Comparison of ENCODE assay signal across 9 cellular contexts in the genomic region with DNA sequence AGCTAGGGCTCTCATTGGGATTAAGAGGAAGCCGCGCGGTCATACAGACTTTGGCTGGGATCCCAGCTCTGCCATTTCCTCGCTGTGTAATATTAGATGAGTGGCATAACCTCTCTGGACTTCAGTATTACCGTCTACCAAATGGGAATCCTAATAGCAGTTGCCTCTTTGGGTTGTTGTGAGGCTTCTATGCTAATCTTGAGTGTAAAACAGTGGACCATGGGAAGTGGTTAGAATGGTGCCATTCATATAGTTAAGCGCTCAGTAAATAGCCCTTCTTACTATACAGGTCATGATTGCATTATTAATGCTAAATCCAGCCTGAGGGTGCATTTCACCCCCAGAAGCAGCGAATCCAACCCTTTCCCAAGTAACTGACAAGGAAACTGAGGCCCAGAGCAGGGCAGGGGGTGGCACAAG. TPM values are rescaled to one million over a fixed set of nuclear protein-coding genes. Genes with fewer than 3 reads are reported as not detected.
DNase-seq lines count a peak whose midpoint lies in the region; ATAC-seq and TF ChIP-seq lines count a peak whose summit lies in the region.
"Had no signal": no experiment of that assay in that cellular context is flagged by ENCODE, and none has a peak within 500 bp of the region (broad histone marks: within the 10 kb centered on the region; RNA-seq: fewer than 3 reads in every experiment).

No MANE protein-coding gene starts in this region.

- BruUV-seq in mammary epithelial cell (replicated peaks; lab: Mats Ljungman, UMichigan), result no TSS peak

- no peak for ATAC-seq in stimulated activated naive CD8-positive, alpha-beta T cell treated with anti-CD3 and anti-CD28 coated beads, Interleukin-15, Interleukin-2, amounts not matched to agents 100 U/mL and 50 U/mL, for 24 hours
- ATAC-seq in HG03354 (IDR thresholded peaks at IDR 0.05; ENCODE audit: poor library complexity, severe bottlenecking, unreplicated experiment), result no peak

- no peaks in the 10 kb centered on the region for H3K27me3 ChIP-seq in mammary epithelial cell (ENCODE audit: insufficient read depth, low read length)
- no peaks in the 10 kb centered on the region for H3K27me3 ChIP-seq in mononuclear cell (ENCODE audit: insufficient read depth, low read length)

- H3K36me3 Mint-ChIP-seq in stimulated activated naive CD8-positive, alpha-beta T cell treated with anti-CD3 and anti-CD28 coated beads, Interleukin-15, Interleukin-2, amounts not matched to agents 100 ng/mL and 50 ng/mL, for 24 hours (ENCODE audit: low read depth), result peaks cover 12% of the 10 kb centered on the region

- H3K9ac ChIP-seq in mammary epithelial cell (ENCODE audit: insufficient read depth, low read length), result peak overlapping the region; percentile 93

- H3K4me3 Mint-ChIP-seq in stimulated activated naive CD8-positive, alpha-beta T cell treated with anti-CD3 and anti-CD28 coated beads, Interleukin-15, Interleukin-2, amounts not matched to agents 100 ng/mL and 50 ng/mL, for 24 hours, result peak overlapping the region; percentile 94

- DNase-seq in stimulated activated naive CD8-positive, alpha-beta T cell treated with anti-CD3 and anti-CD28 coated beads, Interleukin-15, Interleukin-2, amounts not matched to agents 100 U/mL and 50 U/mL, for 24 hours, result no peak
- DNase-seq in mammary epithelial cell (no peak), cerebellar cortex (ENCODE audit: low spot score) (no peak), GM13976 (ENCODE audit: low spot score) (no peak), DMS79 treated with DMSO at 0.1 percent for 48 hours (lab: John Stamatoyannopoulos, UW) (no peak)

- CTCF ChIA-PET in mammary epithelial cell (lab: Charles Lee; ENCODE audit: low non-redundant PET), result no interaction called here

- peak overlapping the region; percentile 95 for H3K27ac Mint-ChIP-seq in stimulated activated naive CD8-positive, alpha-beta T cell treated with anti-CD3 and anti-CD28 coated beads, Interleukin-15, Interleukin-2, amounts not matched to agents 100 ng/mL and 50 ng/mL, for 24 hours

- no peaks in the 10 kb centered on the region for H3K36me3 ChIP-seq in mammary epithelial cell (ENCODE audit: insufficient read depth, low read length)

- peak overlapping the region; percentile 81 for H2AFZ ChIP-seq in mammary epithelial cell (ENCODE audit: low read depth, low read length)

- H3K9me3 Mint-ChIP-seq in stimulated activated naive CD8-positive, alpha-beta T cell treated with anti-CD3 and anti-CD28 coated beads, Interleukin-15, Interleukin-2, amounts not matched to agents 100 ng/mL and 50 ng/mL, for 24 hours, result no peaks in the 10 kb centered on the region

- peaks cover 25% of the 10 kb centered on the region for H3K4me1 Mint-ChIP-seq in stimulated activated naive CD8-positive, alpha-beta T cell treated with anti-CD3 and anti-CD28 coated beads, Interleukin-15, Interleukin-2, amounts not matched to agents 100 ng/mL and 50 ng/mL, for 24 hours (ENCODE audit: low read depth)

- dilution Hi-C loops in mammary epithelial cell (cut with HindIII; ENCODE audit: low sequenced_read_pairs), result no loop called here

- WGBS in mammary epithelial cell (ENCODE audit: low coverage, missing lambda C conversion rate), result 33% methylated on average over 6 of the region's 7 CpGs

- H3K4me3 ChIP-seq in mammary epithelial cell (replicated peaks in 1 of 3; ENCODE audit: insufficient read depth in 1 of 3, low read depth in 2 of 3, low read length in 3 of 3), result peak overlapping the region; percentile 35 to 47 (median 46)
- H3K4me3 ChIP-seq in mononuclear cell (ENCODE audit: low read length), result peak overlapping the region; percentile 87

- no peak for TF ChIP-seq CTCF in mammary epithelial cell (conservative IDR thresholded peaks at IDR 0.05 in 1 of 2, IDR thresholded peaks at IDR 0.05 in 1 of 2; ENCODE audit: extremely low read depth in 1 of 2, insufficient read depth in 1 of 2, low read depth in 1 of 2, low read length in 2 of 2)
- no peak for TF ChIP-seq CTCF in GM13976 (IDR thresholded peaks at IDR 0.05; ENCODE audit: borderline replicate concordance, control extremely low read depth, extremely low read depth, insufficient read depth, missing control alignments)

- in situ Hi-C loops in mammary epithelial cell (cut with MboI; ENCODE audit: low sequenced_read_pairs in 2 of 2) (no loop called here), GM13976 (cut with MboI; ENCODE audit: low sequenced_read_pairs, unreplicated experiment) (no loop called here)

- no peaks in the 10 kb centered on the region for H4K20me1 ChIP-seq in mammary epithelial cell (ENCODE audit: insufficient read depth, low read length)

- peaks cover 22% of the 10 kb centered on the region for H3K4me1 ChIP-seq in mammary epithelial cell (ENCODE audit: insufficient read depth, low read length)
- peaks cover 14% of the 10 kb centered on the region for H3K4me1 ChIP-seq in mononuclear cell (ENCODE audit: insufficient read depth, low read length)

- H3K27me3 Mint-ChIP-seq in stimulated activated naive CD8-positive, alpha-beta T cell treated with anti-CD3 and anti-CD28 coated beads, Interleukin-15, Interleukin-2, amounts not matched to agents 100 ng/mL and 50 ng/mL, for 24 hours, result peaks cover 18% of the 10 kb centered on the region

- H3K79me2 ChIP-seq in mammary epithelial cell (ENCODE audit: insufficient read depth, low read length), result peaks cover 28% of the 10 kb centered on the region

- peak overlapping the region; percentile 98 for H3K27ac ChIP-seq in mammary epithelial cell (ENCODE audit: insufficient read depth, low read depth, low read length)

- peak overlapping the region; percentile 56 for H3K4me2 ChIP-seq in mammary epithelial cell (ENCODE audit: insufficient read depth, low read depth, low read length)

- H3K9me3 ChIP-seq in mammary epithelial cell (replicated peaks; ENCODE audit: insufficient read depth, low read length) (no peaks in the 10 kb centered on the region), mononuclear cell (ENCODE audit: low read depth, low read length) (no peaks in the 10 kb centered on the region)

- intact Hi-C loops in mammary epithelial cell (cut with micrococcal nuclease), result loop anchor here (2.0 kb wide), 1 partner anchor 108 kb away; the partner anchor contains the start of gene QPCTL

RNA-seq across cellular contexts. Expression of gene OPA3, which starts 0.6 kb away (rescaled TPM):
- total RNA-seq in mammary epithelial cell, result 10 to 100 TPM; 13.7 to 17.4 TPM
- 20.3 TPM for polyA plus RNA-seq in mammary epithelial cell
- polyA minus RNA-seq in mammary epithelial cell, result 22.0 TPM
- 3.4 TPM for total RNA-seq in mononuclear cell

RNA-seq across cellular contexts. Expression of gene GPR4, which starts 16.8 kb away (rescaled TPM):
- total RNA-seq in mammary epithelial cell (not detected), mononuclear cell (not detected)
- 0.02 TPM for polyA plus RNA-seq in mammary epithelial cell
- polyA minus RNA-seq in mammary epithelial cell, result not detected
- total RNA-seq: myocyte had no signal

RNA-seq across cellular contexts. Expression of gene EML2, which starts 54.0 kb away (rescaled TPM):
- 10 to 100 TPM; 55.8 to 98.2 TPM for total RNA-seq in mammary epithelial cell
- polyA plus RNA-seq in mammary epithelial cell, result 35.4 TPM
- polyA minus RNA-seq in mammary epithelial cell, result 63.1 TPM
- 13.9 TPM for total RNA-seq in mononuclear cell
